In the genomic region with DNA sequence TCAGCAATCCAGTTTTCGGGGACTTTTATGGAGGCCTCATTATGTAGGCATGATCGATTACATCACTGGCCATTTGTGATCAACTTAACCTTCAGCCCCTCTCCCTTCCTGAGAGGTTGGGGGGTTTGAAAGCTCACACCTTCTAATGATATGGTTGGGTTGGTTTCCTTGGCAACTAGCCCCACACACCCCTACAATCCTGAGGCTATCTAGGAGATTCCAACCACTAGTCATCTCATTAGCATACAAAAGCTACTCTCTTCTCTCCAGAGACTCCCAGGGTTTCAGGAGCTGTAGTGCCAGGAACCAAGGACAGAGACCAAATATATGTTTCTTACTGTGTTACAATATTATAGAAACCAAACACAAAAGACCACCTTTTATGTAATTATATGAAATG, we compare ENCODE assay signal across 1 cellular context.
TF ChIP-seq lines count a peak whose summit lies in the region.

No MANE protein-coding gene starts in this region.

TF ChIP-seq in HEK293, 187 proteins besides CTCF, POLR2A, EP300 and RAD21 (continued from another document):
- TF ChIP-seq, protein P1, sequence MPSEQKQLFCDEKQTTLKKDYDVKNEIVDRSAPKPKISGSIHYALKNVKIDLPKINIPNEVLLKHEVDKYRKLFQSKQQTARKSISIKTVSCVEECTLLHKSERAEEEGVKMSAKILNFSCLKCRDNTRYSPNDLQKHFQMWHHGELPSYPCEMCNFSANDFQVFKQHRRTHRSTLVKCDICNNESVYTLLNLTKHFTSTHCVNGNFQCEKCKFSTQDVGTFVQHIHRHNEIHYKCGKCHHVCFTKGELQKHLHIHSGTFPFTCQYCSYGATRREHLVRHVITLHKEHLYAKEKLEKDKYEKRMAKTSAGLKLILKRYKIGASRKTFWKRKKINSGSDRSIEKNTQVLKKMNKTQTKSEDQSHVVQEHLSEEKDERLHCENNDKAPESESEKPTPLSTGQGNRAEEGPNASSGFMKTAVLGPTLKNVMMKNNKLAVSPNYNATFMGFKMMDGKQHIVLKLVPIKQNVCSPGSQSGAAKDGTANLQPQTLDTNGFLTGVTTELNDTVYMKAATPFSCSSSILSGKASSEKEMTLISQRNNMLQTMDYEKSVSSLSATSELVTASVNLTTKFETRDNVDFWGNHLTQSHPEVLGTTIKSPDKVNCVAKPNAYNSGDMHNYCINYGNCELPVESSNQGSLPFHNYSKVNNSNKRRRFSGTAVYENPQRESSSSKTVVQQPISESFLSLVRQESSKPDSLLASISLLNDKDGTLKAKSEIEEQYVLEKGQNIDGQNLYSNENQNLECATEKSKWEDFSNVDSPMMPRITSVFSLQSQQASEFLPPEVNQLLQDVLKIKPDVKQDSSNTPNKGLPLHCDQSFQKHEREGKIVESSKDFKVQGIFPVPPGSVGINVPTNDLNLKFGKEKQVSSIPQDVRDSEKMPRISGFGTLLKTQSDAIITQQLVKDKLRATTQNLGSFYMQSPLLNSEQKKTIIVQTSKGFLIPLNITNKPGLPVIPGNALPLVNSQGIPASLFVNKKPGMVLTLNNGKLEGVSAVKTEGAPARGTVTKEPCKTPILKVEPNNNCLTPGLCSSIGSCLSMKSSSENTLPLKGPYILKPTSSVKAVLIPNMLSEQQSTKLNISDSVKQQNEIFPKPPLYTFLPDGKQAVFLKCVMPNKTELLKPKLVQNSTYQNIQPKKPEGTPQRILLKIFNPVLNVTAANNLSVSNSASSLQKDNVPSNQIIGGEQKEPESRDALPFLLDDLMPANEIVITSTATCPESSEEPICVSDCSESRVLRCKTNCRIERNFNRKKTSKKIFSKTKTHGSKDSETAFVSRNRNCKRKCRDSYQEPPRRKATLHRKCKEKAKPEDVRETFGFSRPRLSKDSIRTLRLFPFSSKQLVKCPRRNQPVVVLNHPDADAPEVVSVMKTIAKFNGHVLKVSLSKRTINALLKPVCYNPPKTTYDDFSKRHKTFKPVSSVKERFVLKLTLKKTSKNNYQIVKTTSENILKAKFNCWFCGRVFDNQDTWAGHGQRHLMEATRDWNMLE (tag by site-specific recombination; conservative IDR thresholded peaks at IDR 0.05; ENCODE audit: low read depth) = no peak
- peak; percentile 15; the same call in 1 of the 2 replicates for TF ChIP-seq ZNF394 (tag by site-specific recombination; IDR thresholded peaks at IDR 0.05; ENCODE audit: borderline replicate concordance)
- TF ChIP-seq ZNF473 (tag by site-specific recombination; IDR thresholded peaks at IDR 0.05) = no peak
- TF ChIP-seq ZNF792 (tag by site-specific recombination; IDR thresholded peaks at IDR 0.05) = no peak
